Comparison of ENCODE assay signal across 1 cellular context in the genomic region with DNA sequence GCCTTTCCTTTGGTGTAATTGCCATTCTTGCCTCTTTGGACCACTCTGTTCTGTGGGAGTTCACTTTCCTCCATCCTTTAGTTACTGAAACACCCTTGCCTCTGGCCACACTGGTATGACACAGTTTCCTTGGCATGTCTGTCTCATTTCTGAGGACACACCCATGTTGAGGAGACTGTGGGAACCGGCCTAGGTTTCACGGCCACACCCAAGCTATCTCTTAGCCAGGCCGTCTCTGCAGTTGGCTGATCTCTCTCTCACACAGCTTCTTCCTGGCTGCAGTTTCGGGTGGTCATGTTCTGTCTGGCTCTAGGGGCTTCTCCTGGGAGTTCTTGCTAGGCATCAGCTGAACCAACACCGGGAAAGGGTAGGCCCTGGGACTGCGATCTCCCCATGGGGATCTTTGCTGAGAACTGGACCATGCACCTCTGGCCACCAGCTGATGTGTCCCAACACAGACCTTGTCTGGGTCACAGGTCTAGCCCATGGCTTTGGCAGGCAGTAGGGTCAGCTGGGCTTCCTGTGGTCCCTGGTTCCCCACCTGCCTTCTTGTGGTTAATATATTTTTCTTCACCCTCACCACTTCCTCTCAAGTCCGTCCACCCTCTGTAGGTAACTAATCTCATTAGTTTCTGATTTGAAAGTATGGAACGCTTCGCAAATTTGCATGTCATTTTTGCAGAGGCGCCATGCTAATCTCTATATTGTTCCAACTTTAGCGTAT.
TF ChIP-seq lines count a peak whose summit lies in the region.

No MANE protein-coding gene starts in this region.

TF ChIP-seq in GM12878, 131 proteins besides CTCF, POLR2A, EP300 and RAD21 (continued from another document and continues in another):
- TF ChIP-seq, protein P1, sequence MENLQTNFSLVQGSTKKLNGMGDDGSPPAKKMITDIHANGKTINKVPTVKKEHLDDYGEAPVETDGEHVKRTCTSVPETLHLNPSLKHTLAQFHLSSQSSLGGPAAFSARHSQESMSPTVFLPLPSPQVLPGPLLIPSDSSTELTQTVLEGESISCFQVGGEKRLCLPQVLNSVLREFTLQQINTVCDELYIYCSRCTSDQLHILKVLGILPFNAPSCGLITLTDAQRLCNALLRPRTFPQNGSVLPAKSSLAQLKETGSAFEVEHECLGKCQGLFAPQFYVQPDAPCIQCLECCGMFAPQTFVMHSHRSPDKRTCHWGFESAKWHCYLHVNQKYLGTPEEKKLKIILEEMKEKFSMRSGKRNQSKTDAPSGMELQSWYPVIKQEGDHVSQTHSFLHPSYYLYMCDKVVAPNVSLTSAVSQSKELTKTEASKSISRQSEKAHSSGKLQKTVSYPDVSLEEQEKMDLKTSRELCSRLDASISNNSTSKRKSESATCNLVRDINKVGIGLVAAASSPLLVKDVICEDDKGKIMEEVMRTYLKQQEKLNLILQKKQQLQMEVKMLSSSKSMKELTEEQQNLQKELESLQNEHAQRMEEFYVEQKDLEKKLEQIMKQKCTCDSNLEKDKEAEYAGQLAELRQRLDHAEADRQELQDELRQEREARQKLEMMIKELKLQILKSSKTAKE (IDR thresholded peaks at IDR 0.05; ENCODE audit: low read depth, poor library complexity, severe bottlenecking) = peak; percentile 53
- TF ChIP-seq SPI1 (IDR thresholded peaks at IDR 0.05; ENCODE audit: borderline replicate concordance, insufficient read depth, low read depth, low read length) (peak; percentile 82; the same call in 1 of the 2 replicates), CREM (IDR thresholded peaks at IDR 0.05; ENCODE audit: low read depth) (no peak), GABPA (IDR thresholded peaks at IDR 0.05; ENCODE audit: low read depth) (peak; percentile 20; the same call in 1 of the 2 replicates), MYC (IDR thresholded peaks at IDR 0.05; ENCODE audit: insufficient read depth, insufficient read length, insufficient replicate concordance, low read length, severe bottlenecking) (no peak), RELB (IDR thresholded peaks at IDR 0.05; ENCODE audit: low read depth) (peak; percentile 33; the same call in 1 of the 2 replicates), RAD51 (IDR thresholded peaks at IDR 0.05) (peak; percentile 51; the same call in 1 of the 2 replicates), STAT3 (IDR thresholded peaks at IDR 0.05; ENCODE audit: low read depth, low read length) (no peak), FOXM1 (IDR thresholded peaks at IDR 0.05; ENCODE audit: low read depth, low read length) (no peak), MEF2B (IDR thresholded peaks at IDR 0.05; ENCODE audit: partially characterized antibody, poor library complexity, severe bottlenecking) (peak; percentile 73), EGR1 (IDR thresholded peaks at IDR 0.05; ENCODE audit: borderline replicate concordance in 1 of 2, low read depth in 2 of 2, low read length in 2 of 2) (no peak), HDAC6 (IDR thresholded peaks at IDR 0.05; ENCODE audit: unreplicated experiment) (no peak), BHLHE40 (IDR thresholded peaks at IDR 0.05; ENCODE audit: borderline replicate concordance in 1 of 2, low read depth in 2 of 2, low read length in 1 of 2) (peak in 1 of 2 experiments; percentile 58; a peak in 1 of 4 replicates), RELA (IDR thresholded peaks at IDR 0.05; ENCODE audit: borderline replicate concordance, partially characterized antibody) (no peak), CBFB (IDR thresholded peaks at IDR 0.05; ENCODE audit: low read depth) (peak; percentile 73; the same call in 1 of the 2 replicates), ATF7 (IDR thresholded peaks at IDR 0.05; ENCODE audit: low read depth) (peak; percentile 51), RUNX3 (IDR thresholded peaks at IDR 0.05; ENCODE audit: low read length) (peak; percentile 97), MXI1 (IDR thresholded peaks at IDR 0.05; ENCODE audit: low read depth, low read length) (no peak), SMARCA5 (IDR thresholded peaks at IDR 0.05) (peak; percentile 7; the same call in 1 of the 2 replicates), POU2F2 (IDR thresholded peaks at IDR 0.05; ENCODE audit: borderline replicate concordance, low read depth, low read length) (peak; percentile 70; the same call in 1 of the 3 replicates), ZBED1 (IDR thresholded peaks at IDR 0.05; ENCODE audit: borderline replicate concordance) (no peak), NFYA (IDR thresholded peaks at IDR 0.05; ENCODE audit: borderline replicate concordance, low read depth, low read length) (no peak), NKRF (conservative IDR thresholded peaks at IDR 0.05) (no peak), SREBF1 (IDR thresholded peaks at IDR 0.05; ENCODE audit: low read length) (no peak), ZNF207 (IDR thresholded peaks at IDR 0.05; ENCODE audit: borderline replicate concordance) (no peak), SREBF2 (IDR thresholded peaks at IDR 0.05; ENCODE audit: low read length) (no peak), MEF2A (IDR thresholded peaks at IDR 0.05; ENCODE audit: insufficient read depth, low read depth, low read length) (no peak), HDGF (IDR thresholded peaks at IDR 0.05) (no peak), NR2F1 (conservative IDR thresholded peaks at IDR 0.05) (peak; percentile 92), DPF2 (IDR thresholded peaks at IDR 0.05) (peak; percentile 83), NFXL1 (IDR thresholded peaks at IDR 0.05; ENCODE audit: borderline replicate concordance) (no peak), EED (IDR thresholded peaks at IDR 0.05; ENCODE audit: low read depth) (peak; percentile 42; the same call in 1 of the 2 replicates), HSF1 (IDR thresholded peaks at IDR 0.05; ENCODE audit: low read depth, low read length) (no peak), MLLT1 (IDR thresholded peaks at IDR 0.05) (peak; percentile 85), TCF12 (IDR thresholded peaks at IDR 0.05; ENCODE audit: low read depth, low read length) (peak; percentile 82), SMAD1 (IDR thresholded peaks at IDR 0.05; ENCODE audit: low read depth, partially characterized antibody) (no peak), ZNF24 (IDR thresholded peaks at IDR 0.05) (no peak), BMI1 (IDR thresholded peaks at IDR 0.05; ENCODE audit: borderline replicate concordance) (no peak), YBX1 (IDR thresholded peaks at IDR 0.05) (no peak), SUZ12 (IDR thresholded peaks at IDR 0.05; ENCODE audit: unreplicated experiment) (no peak), MTA3 (IDR thresholded peaks at IDR 0.05; ENCODE audit: borderline replicate concordance, low read length) (no peak), NR2C1 (IDR thresholded peaks at IDR 0.05) (no peak), PAX5 (IDR thresholded peaks at IDR 0.05; ENCODE audit: borderline replicate concordance, low read depth, low read length) (peak; percentile 51; the same call in 1 of the 2 replicates), SP1 (IDR thresholded peaks at IDR 0.05; ENCODE audit: low read depth, low read length) (no peak), IKZF2 (IDR thresholded peaks at IDR 0.05) (peak; percentile 78 to 84), ATF3 (IDR thresholded peaks at IDR 0.05; ENCODE audit: borderline replicate concordance, extremely low read depth, low read depth, low read length) (no peak), IKZF1 (conservative IDR thresholded peaks at IDR 0.05) (peak; percentile 87), ZNF622 (IDR thresholded peaks at IDR 0.05) (no peak), GATAD2B (conservative IDR thresholded peaks at IDR 0.05; ENCODE audit: low read depth) (peak; percentile 91), ZBTB4 (CRISPR knock-in tag; IDR thresholded peaks at IDR 0.05) (no peak), CHD2 (IDR thresholded peaks at IDR 0.05; ENCODE audit: borderline replicate concordance, low read depth, low read length) (no peak), NBN (IDR thresholded peaks at IDR 0.05) (0 out of 2 replicates have a peak, but pooled peaks have one; percentile 15), MTA2 (IDR thresholded peaks at IDR 0.05; ENCODE audit: low read depth) (peak; percentile 93)
- TF ChIP-seq, protein P2, sequence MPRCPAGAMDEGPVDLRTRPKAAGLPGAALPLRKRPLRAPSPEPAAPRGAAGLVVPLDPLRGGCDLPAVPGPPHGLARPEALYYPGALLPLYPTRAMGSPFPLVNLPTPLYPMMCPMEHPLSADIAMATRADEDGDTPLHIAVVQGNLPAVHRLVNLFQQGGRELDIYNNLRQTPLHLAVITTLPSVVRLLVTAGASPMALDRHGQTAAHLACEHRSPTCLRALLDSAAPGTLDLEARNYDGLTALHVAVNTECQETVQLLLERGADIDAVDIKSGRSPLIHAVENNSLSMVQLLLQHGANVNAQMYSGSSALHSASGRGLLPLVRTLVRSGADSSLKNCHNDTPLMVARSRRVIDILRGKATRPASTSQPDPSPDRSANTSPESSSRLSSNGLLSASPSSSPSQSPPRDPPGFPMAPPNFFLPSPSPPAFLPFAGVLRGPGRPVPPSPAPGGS (IDR thresholded peaks at IDR 0.05; ENCODE audit: borderline replicate concordance, insufficient read depth, low read depth, low read length, poor library complexity, severe bottlenecking) = no peak
- TF ChIP-seq, protein P3, sequence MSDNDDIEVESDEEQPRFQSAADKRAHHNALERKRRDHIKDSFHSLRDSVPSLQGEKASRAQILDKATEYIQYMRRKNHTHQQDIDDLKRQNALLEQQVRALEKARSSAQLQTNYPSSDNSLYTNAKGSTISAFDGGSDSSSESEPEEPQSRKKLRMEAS (IDR thresholded peaks at IDR 0.05; ENCODE audit: low read depth, low read length) = no peak
